1 cellular context compared by ENCODE assay signal in the genomic region with DNA sequence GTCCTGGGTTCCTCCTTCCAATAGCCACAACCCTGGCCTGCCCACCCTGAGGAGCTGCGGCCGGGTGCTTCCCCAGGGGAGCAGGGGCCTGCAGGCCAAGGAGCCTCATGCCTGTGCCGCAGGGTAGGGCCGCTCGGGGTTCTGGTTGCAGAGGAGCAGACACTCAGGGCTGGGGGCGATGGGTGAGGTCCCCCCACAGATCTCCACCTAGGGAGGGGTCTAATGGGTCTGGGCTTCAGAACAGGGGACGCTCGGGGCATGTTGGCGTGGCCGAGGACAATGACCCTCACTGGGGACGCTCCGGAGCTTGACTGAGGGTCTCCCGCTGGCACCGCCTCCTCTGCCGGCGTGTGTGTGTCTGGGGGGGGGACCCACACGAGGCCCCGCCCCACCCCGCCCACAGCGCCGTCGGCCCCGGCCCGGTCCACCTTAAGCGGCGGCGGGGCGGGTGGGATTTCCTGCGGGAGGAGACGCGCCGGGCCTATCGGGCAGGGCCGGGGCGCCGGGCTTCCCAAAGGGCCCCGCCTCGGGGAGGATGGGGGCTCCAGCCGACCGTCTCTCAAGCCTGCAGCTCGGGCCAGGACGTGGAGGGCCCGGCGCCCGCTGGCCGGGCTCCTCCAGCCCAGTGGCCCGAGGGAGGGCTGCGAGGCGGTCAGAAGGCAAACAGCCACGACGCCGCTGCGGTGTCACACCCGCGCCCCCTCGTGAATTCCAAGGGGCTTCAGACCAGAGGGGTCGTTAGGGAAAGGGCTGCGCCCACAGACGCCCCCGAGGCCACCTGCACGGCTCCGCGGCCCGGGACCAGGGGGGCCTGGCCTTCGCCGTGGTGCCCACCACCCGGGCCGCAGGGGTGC.
TF ChIP-seq lines count a peak whose summit lies in the region.

No MANE protein-coding gene starts in this region.

TF ChIP-seq in K562, 482 proteins besides CTCF, POLR2A, EP300 and RAD21 (continued from another document and continues in another):
- TF ChIP-seq, protein P1, sequence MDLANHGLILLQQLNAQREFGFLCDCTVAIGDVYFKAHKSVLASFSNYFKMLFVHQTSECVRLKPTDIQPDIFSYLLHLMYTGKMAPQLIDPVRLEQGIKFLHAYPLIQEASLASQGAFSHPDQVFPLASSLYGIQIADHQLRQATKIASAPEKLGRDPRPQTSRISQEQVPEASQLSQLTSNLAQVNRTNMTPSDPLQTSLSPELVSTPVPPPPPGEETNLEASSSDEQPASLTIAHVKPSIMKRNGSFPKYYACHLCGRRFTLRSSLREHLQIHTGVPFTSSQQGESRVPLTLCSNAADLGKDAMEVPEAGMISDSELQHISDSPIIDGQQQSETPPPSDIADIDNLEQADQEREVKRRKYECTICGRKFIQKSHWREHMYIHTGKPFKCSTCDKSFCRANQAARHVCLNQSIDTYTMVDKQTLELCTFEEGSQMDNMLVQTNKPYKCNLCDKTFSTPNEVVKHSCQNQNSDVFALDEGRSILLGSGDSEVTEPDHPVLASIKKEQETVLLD (IDR thresholded peaks at IDR 0.05) = no peak
- TF ChIP-seq, protein P2, sequence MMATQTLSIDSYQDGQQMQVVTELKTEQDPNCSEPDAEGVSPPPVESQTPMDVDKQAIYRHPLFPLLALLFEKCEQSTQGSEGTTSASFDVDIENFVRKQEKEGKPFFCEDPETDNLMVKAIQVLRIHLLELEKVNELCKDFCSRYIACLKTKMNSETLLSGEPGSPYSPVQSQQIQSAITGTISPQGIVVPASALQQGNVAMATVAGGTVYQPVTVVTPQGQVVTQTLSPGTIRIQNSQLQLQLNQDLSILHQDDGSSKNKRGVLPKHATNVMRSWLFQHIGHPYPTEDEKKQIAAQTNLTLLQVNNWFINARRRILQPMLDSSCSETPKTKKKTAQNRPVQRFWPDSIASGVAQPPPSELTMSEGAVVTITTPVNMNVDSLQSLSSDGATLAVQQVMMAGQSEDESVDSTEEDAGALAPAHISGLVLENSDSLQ (IDR thresholded peaks at IDR 0.05) = no peak
- TF ChIP-seq FOXJ3 (CRISPR knock-in tag; IDR thresholded peaks at IDR 0.05) (no peak), PTBP1 (IDR thresholded peaks at IDR 0.05; ENCODE audit: low read depth, low read length) (no peak), XRCC3 (IDR thresholded peaks at IDR 0.05) (no peak), HDAC8 (tag; IDR thresholded peaks at IDR 0.05) (peak; percentile 79; the same call in 1 of the 2 replicates), SAFB (IDR thresholded peaks at IDR 0.05; ENCODE audit: borderline replicate concordance, low read depth, low read length) (no peak), RBM17 (IDR thresholded peaks at IDR 0.05; ENCODE audit: borderline replicate concordance, low read depth, low read length) (no peak), ZEB2 (IDR thresholded peaks at IDR 0.05) (no peak), ZBTB8A (IDR thresholded peaks at IDR 0.05; ENCODE audit: partially characterized antibody) (no peak), ZNF583 (CRISPR knock-in tag; IDR thresholded peaks at IDR 0.05) (peak; percentile 91), PHB (CRISPR knock-in tag; IDR thresholded peaks at IDR 0.05) (peak; percentile 96), EWSR1 (IDR thresholded peaks at IDR 0.05; ENCODE audit: borderline replicate concordance, low read depth, partially characterized antibody) (no peak), NFATC3 (IDR thresholded peaks at IDR 0.05) (no peak), TRIM24 (IDR thresholded peaks at IDR 0.05) (no peak), NR4A1 (CRISPR knock-in tag; IDR thresholded peaks at IDR 0.05) (0 out of 2 replicates have a peak, but pooled peaks have one; percentile 51), NR4A1 (tag; IDR thresholded peaks at IDR 0.05) (0 out of 2 replicates have a peak, but pooled peaks have one; percentile 19), TCFL5 (CRISPR knock-in tag; conservative IDR thresholded peaks at IDR 0.05) (no peak), GATAD2B (IDR thresholded peaks at IDR 0.05; ENCODE audit: borderline replicate concordance) (no peak), MCM7 (IDR thresholded peaks at IDR 0.05) (no peak), KAT7 (CRISPR knock-in tag; IDR thresholded peaks at IDR 0.05; ENCODE audit: borderline replicate concordance) (no peak), ZNF408 (CRISPR knock-in tag; IDR thresholded peaks at IDR 0.05; ENCODE audit: low read depth) (no peak; the same call in 1 of the 2 replicates), LCOR (CRISPR knock-in tag; IDR thresholded peaks at IDR 0.05) (no peak), ZNF668 (CRISPR knock-in tag; IDR thresholded peaks at IDR 0.05) (no peak), STAT5A (IDR thresholded peaks at IDR 0.05; ENCODE audit: borderline replicate concordance, low read length) (no peak), ZFP30 (CRISPR knock-in tag; IDR thresholded peaks at IDR 0.05; ENCODE audit: borderline replicate concordance) (no peak), RAD51 (IDR thresholded peaks at IDR 0.05; ENCODE audit: borderline replicate concordance, low read depth) (no peak), DIDO1 (tag; IDR thresholded peaks at IDR 0.05; ENCODE audit: low read depth) (no peak), SRSF7 (optimal IDR thresholded peaks at IDR 0.05; ENCODE audit: low read depth, low read length) (no peak), MAFG (tag; conservative IDR thresholded peaks at IDR 0.05) (no peak), SMARCA5 (IDR thresholded peaks at IDR 0.05) (no peak), ASH1L (IDR thresholded peaks at IDR 0.05; ENCODE audit: borderline replicate concordance, low read depth, partially characterized antibody) (no peak), ZNF354B (CRISPR knock-in tag; IDR thresholded peaks at IDR 0.05) (no peak), NONO (IDR thresholded peaks at IDR 0.05; ENCODE audit: low read depth in 2 of 2, low read length in 1 of 2) (peak in 1 of 2 experiments; percentile 90; a peak in 2 of 4 replicates), NUFIP1 (IDR thresholded peaks at IDR 0.05; ENCODE audit: partially characterized antibody) (no peak), ZNF23 (CRISPR knock-in tag; IDR thresholded peaks at IDR 0.05) (no peak), TAF7 (tag; IDR thresholded peaks at IDR 0.05) (no peak), NBN (IDR thresholded peaks at IDR 0.05; ENCODE audit: low read depth) (no peak), ZNF785 (CRISPR knock-in tag; IDR thresholded peaks at IDR 0.05) (0 out of 2 replicates have a peak, but pooled peaks have one; percentile 27), CEBPG (CRISPR knock-in tag; IDR thresholded peaks at IDR 0.05) (no peak), CEBPG (tag; conservative IDR thresholded peaks at IDR 0.05 in 1 of 2, IDR thresholded peaks at IDR 0.05 in 1 of 2) (no peak), BCOR (IDR thresholded peaks at IDR 0.05) (0 out of 2 replicates have a peak, but pooled peaks have one; percentile 8), SIX5 (IDR thresholded peaks at IDR 0.05; ENCODE audit: borderline replicate concordance in 1 of 2, insufficient read depth in 1 of 2, low read depth in 1 of 2, low read length in 2 of 2) (no peak), PHTF2 (CRISPR knock-in tag; IDR thresholded peaks at IDR 0.05) (no peak)
- TF ChIP-seq, protein P3, sequence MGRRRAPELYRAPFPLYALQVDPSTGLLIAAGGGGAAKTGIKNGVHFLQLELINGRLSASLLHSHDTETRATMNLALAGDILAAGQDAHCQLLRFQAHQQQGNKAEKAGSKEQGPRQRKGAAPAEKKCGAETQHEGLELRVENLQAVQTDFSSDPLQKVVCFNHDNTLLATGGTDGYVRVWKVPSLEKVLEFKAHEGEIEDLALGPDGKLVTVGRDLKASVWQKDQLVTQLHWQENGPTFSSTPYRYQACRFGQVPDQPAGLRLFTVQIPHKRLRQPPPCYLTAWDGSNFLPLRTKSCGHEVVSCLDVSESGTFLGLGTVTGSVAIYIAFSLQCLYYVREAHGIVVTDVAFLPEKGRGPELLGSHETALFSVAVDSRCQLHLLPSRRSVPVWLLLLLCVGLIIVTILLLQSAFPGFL (CRISPR knock-in tag; IDR thresholded peaks at IDR 0.05) = no peak
- TF ChIP-seq, protein P4, sequence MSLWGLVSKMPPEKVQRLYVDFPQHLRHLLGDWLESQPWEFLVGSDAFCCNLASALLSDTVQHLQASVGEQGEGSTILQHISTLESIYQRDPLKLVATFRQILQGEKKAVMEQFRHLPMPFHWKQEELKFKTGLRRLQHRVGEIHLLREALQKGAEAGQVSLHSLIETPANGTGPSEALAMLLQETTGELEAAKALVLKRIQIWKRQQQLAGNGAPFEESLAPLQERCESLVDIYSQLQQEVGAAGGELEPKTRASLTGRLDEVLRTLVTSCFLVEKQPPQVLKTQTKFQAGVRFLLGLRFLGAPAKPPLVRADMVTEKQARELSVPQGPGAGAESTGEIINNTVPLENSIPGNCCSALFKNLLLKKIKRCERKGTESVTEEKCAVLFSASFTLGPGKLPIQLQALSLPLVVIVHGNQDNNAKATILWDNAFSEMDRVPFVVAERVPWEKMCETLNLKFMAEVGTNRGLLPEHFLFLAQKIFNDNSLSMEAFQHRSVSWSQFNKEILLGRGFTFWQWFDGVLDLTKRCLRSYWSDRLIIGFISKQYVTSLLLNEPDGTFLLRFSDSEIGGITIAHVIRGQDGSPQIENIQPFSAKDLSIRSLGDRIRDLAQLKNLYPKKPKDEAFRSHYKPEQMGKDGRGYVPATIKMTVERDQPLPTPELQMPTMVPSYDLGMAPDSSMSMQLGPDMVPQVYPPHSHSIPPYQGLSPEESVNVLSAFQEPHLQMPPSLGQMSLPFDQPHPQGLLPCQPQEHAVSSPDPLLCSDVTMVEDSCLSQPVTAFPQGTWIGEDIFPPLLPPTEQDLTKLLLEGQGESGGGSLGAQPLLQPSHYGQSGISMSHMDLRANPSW (CRISPR knock-in tag; IDR thresholded peaks at IDR 0.05) = no peak; the same call in 1 of the 2 replicates
- TF ChIP-seq, protein P5, sequence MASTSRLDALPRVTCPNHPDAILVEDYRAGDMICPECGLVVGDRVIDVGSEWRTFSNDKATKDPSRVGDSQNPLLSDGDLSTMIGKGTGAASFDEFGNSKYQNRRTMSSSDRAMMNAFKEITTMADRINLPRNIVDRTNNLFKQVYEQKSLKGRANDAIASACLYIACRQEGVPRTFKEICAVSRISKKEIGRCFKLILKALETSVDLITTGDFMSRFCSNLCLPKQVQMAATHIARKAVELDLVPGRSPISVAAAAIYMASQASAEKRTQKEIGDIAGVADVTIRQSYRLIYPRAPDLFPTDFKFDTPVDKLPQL (IDR thresholded peaks at IDR 0.05; ENCODE audit: extremely low read depth, insufficient read length) = no peak
- TF ChIP-seq, protein P6, sequence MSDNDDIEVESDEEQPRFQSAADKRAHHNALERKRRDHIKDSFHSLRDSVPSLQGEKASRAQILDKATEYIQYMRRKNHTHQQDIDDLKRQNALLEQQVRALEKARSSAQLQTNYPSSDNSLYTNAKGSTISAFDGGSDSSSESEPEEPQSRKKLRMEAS (CRISPR knock-in tag; IDR thresholded peaks at IDR 0.05) = no peak
- TF ChIP-seq, protein P7, sequence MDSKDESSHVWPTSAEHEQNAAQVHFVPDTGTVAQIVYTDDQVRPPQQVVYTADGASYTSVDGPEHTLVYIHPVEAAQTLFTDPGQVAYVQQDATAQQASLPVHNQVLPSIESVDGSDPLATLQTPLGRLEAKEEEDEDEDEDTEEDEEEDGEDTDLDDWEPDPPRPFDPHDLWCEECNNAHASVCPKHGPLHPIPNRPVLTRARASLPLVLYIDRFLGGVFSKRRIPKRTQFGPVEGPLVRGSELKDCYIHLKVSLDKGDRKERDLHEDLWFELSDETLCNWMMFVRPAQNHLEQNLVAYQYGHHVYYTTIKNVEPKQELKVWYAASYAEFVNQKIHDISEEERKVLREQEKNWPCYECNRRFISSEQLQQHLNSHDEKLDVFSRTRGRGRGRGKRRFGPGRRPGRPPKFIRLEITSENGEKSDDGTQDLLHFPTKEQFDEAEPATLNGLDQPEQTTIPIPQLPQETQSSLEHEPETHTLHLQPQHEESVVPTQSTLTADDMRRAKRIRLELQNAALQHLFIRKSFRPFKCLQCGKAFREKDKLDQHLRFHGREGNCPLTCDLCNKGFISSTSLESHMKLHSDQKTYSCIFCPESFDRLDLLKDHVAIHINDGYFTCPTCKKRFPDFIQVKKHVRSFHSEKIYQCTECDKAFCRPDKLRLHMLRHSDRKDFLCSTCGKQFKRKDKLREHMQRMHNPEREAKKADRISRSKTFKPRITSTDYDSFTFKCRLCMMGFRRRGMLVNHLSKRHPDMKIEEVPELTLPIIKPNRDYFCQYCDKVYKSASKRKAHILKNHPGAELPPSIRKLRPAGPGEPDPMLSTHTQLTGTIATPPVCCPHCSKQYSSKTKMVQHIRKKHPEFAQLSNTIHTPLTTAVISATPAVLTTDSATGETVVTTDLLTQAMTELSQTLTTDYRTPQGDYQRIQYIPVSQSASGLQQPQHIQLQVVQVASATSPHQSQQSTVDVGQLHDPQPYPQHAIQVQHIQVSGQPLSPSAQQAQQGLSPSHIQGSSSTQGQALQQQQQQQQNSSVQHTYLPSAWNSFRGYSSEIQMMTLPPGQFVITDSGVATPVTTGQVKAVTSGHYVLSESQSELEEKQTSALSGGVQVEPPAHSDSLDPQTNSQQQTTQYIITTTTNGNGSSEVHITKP (IDR thresholded peaks at IDR 0.05; ENCODE audit: partially characterized antibody) = peak; percentile 73
- TF ChIP-seq, protein P8, sequence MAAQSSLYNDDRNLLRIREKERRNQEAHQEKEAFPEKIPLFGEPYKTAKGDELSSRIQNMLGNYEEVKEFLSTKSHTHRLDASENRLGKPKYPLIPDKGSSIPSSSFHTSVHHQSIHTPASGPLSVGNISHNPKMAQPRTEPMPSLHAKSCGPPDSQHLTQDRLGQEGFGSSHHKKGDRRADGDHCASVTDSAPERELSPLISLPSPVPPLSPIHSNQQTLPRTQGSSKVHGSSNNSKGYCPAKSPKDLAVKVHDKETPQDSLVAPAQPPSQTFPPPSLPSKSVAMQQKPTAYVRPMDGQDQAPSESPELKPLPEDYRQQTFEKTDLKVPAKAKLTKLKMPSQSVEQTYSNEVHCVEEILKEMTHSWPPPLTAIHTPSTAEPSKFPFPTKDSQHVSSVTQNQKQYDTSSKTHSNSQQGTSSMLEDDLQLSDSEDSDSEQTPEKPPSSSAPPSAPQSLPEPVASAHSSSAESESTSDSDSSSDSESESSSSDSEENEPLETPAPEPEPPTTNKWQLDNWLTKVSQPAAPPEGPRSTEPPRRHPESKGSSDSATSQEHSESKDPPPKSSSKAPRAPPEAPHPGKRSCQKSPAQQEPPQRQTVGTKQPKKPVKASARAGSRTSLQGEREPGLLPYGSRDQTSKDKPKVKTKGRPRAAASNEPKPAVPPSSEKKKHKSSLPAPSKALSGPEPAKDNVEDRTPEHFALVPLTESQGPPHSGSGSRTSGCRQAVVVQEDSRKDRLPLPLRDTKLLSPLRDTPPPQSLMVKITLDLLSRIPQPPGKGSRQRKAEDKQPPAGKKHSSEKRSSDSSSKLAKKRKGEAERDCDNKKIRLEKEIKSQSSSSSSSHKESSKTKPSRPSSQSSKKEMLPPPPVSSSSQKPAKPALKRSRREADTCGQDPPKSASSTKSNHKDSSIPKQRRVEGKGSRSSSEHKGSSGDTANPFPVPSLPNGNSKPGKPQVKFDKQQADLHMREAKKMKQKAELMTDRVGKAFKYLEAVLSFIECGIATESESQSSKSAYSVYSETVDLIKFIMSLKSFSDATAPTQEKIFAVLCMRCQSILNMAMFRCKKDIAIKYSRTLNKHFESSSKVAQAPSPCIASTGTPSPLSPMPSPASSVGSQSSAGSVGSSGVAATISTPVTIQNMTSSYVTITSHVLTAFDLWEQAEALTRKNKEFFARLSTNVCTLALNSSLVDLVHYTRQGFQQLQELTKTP (IDR thresholded peaks at IDR 0.05; ENCODE audit: low read depth in 1 of 2, partially characterized antibody in 2 of 2) = no peak
- TF ChIP-seq, protein P9, sequence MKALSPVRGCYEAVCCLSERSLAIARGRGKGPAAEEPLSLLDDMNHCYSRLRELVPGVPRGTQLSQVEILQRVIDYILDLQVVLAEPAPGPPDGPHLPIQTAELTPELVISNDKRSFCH (CRISPR knock-in tag; IDR thresholded peaks at IDR 0.05) = no peak
- TF ChIP-seq, protein P9 (tag; IDR thresholded peaks at IDR 0.05) = peak; percentile 91
